Comparison of ENCODE assay signal across 3 cellular contexts in the genomic region with DNA sequence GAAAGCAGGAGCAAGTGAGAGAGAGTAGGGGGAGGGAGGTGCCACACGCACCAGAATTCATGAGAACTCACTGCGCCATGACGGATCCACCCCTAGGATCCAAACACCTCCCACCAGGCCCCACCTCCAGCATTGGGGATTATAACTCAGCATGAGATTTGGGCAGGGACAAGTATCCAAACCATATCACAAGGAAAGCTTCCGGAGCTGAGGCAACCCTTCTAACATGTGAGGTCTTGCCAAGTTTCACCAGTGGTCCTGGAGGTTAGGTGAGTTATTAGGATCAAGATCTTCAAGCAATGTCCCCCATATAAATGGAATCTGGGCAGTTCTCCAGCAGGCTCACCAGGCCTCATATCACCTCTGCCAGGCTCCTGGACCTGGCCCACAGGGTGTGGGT.
TF ChIP-seq lines count a peak whose summit lies in the region.

No MANE protein-coding gene starts in this region.

TF ChIP-seq in Ishikawa, 13 proteins besides CTCF, POLR2A, EP300 and RAD21:
- no peak for TF ChIP-seq FOXM1 (IDR thresholded peaks at IDR 0.05; ENCODE audit: borderline replicate concordance, low read depth)
- TF ChIP-seq TEAD4 (IDR thresholded peaks at IDR 0.05) = peak; percentile 37
- TF ChIP-seq CEBPB (IDR thresholded peaks at IDR 0.05) = peak; percentile 54; the same call in 1 of the 2 replicates
- TF ChIP-seq, protein P1, sequence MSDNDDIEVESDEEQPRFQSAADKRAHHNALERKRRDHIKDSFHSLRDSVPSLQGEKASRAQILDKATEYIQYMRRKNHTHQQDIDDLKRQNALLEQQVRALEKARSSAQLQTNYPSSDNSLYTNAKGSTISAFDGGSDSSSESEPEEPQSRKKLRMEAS (IDR thresholded peaks at IDR 0.05) = peak; percentile 2; the same call in 1 of the 2 replicates
- peak; percentile 71 for TF ChIP-seq NFIC (IDR thresholded peaks at IDR 0.05)
- no peak for TF ChIP-seq ZBTB7A (IDR thresholded peaks at IDR 0.05; ENCODE audit: low read depth)
- peak; percentile 55 for TF ChIP-seq TCF12 (IDR thresholded peaks at IDR 0.05; ENCODE audit: low read depth)
- no peak for TF ChIP-seq CREB1 (IDR thresholded peaks at IDR 0.05; ENCODE audit: low read depth)

TF ChIP-seq in H1, 55 proteins besides CTCF, POLR2A, EP300 and RAD21:
- TF ChIP-seq KDM1A (IDR thresholded peaks at IDR 0.05; ENCODE audit: borderline replicate concordance, low read length) = no peak
- no peak for TF ChIP-seq TAF1 (IDR thresholded peaks at IDR 0.05; ENCODE audit: low read depth, low read length)
- TF ChIP-seq MAFK (IDR thresholded peaks at IDR 0.05; ENCODE audit: low read depth, low read length) = no peak
- TF ChIP-seq JUN (IDR thresholded peaks at IDR 0.05; ENCODE audit: low read depth, low read length) = no peak
- TF ChIP-seq SP1 (IDR thresholded peaks at IDR 0.05; ENCODE audit: low read depth, low read length) = no peak
- no peak for TF ChIP-seq SRF (IDR thresholded peaks at IDR 0.05; ENCODE audit: low read depth, low read length)

TF ChIP-seq in HEK293T, 16 proteins besides CTCF, POLR2A, EP300 and RAD21:
- TF ChIP-seq ZNF384 (IDR thresholded peaks at IDR 0.05) = no peak
- no peak for TF ChIP-seq BHLHE40 (IDR thresholded peaks at IDR 0.05; ENCODE audit: borderline replicate concordance)
- TF ChIP-seq SP1 (IDR thresholded peaks at IDR 0.05) = no peak
- no peak for TF ChIP-seq ARNT (IDR thresholded peaks at IDR 0.05)
- TF ChIP-seq LEF1 (IDR thresholded peaks at IDR 0.05; ENCODE audit: borderline replicate concordance) = no peak
- no peak for TF ChIP-seq FOXA1 (IDR thresholded peaks at IDR 0.05)
- no peak for TF ChIP-seq L3MBTL2 (conservative IDR thresholded peaks at IDR 0.05)
- no peak for TF ChIP-seq ELF4 (IDR thresholded peaks at IDR 0.05)
- TF ChIP-seq, protein P2, sequence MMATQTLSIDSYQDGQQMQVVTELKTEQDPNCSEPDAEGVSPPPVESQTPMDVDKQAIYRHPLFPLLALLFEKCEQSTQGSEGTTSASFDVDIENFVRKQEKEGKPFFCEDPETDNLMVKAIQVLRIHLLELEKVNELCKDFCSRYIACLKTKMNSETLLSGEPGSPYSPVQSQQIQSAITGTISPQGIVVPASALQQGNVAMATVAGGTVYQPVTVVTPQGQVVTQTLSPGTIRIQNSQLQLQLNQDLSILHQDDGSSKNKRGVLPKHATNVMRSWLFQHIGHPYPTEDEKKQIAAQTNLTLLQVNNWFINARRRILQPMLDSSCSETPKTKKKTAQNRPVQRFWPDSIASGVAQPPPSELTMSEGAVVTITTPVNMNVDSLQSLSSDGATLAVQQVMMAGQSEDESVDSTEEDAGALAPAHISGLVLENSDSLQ (IDR thresholded peaks at IDR 0.05) = no peak
- TF ChIP-seq FOXM1 (IDR thresholded peaks at IDR 0.05; ENCODE audit: borderline replicate concordance) = no peak
- TF ChIP-seq CTBP1 (IDR thresholded peaks at IDR 0.05; ENCODE audit: borderline replicate concordance) = no peak
- TF ChIP-seq SUZ12 (IDR thresholded peaks at IDR 0.05) = no peak
- no peak for TF ChIP-seq NFRKB (IDR thresholded peaks at IDR 0.05)
- TF ChIP-seq FOXK2 (IDR thresholded peaks at IDR 0.05) = no peak
- no peak for TF ChIP-seq TARDBP (IDR thresholded peaks at IDR 0.05)
- TF ChIP-seq HDGF (IDR thresholded peaks at IDR 0.05; ENCODE audit: borderline replicate concordance) = no peak
